ENCODE assay signal across 8 cellular contexts in genomic region chr1:1630191-1630964, GRCh38. TPM values are rescaled to one million over a fixed set of nuclear protein-coding genes. Genes with fewer than 3 reads are reported as not detected.
A peak's percentile ranks its signal among the peaks of the same experiment; 100 is the strongest.
DNase-seq lines count a peak whose midpoint lies in the region; ATAC-seq and TF ChIP-seq lines count a peak whose summit lies in the region.

No MANE protein-coding gene starts in this region.

- H3K4me1 ChIP-seq in H9 (ENCODE audit: insufficient read depth, low read length), result no peaks in the 10 kb centered on the region
- no peaks in the 10 kb centered on the region for H3K4me1 ChIP-seq in uterus

- no peak for ATAC-seq in GM18861 (IDR thresholded peaks at IDR 0.05; ENCODE audit: unreplicated experiment)

- peaks cover 12% of the 10 kb centered on the region for H3K27me3 Mint-ChIP-seq in H9 (ENCODE audit: low read depth)
- H3K27me3 Mint-ChIP-seq in activated T-cell treated with anti-CD3 and anti-CD28 coated beads, Interleukin-2, amount 50 U/mL, for 24 hours, result peaks cover 5% of the 10 kb centered on the region

- H3K79me1 ChIP-seq in H9 (ENCODE audit: insufficient read depth, low read depth, low read length, poor library complexity, severe bottlenecking), result no peaks in the 10 kb centered on the region

- no peak for TF ChIP-seq CTCF in H9 (conservative IDR thresholded peaks at IDR 0.05)
- TF ChIP-seq CTCF in fibroblast of the aortic adventitia (IDR thresholded peaks at IDR 0.05; ENCODE audit: insufficient read depth, low read length), result no peak
- TF ChIP-seq CTCF in uterus (IDR thresholded peaks at IDR 0.05), result no peak

- no peak overlapping the region; the same call in 1 of the 2 replicates for H3K14ac ChIP-seq in H9 (ENCODE audit: insufficient read depth, low read length)

- DNase-seq in D341Med (ENCODE audit: low spot score) (peak; percentile 83), H9 (peak; percentile 96), NCI-H2196 (lab: John Stamatoyannopoulos, UW; ENCODE audit: unreplicated experiment) (peak; percentile 92), fibroblast of the aortic adventitia (ENCODE audit: low read depth) (peak; percentile 25), putamen (ENCODE audit: low spot score) (peak; percentile 42), uterus (peak in 1 of 2 donors; percentile 77)
- peak; percentile 92 for DNase-seq in activated T-cell treated with anti-CD3 and anti-CD28 coated beads, Interleukin-2, amount 50 U/mL, for 24 hours

- H3K4me2 ChIP-seq in H9 (ENCODE audit: insufficient read depth, insufficient read length, low read length), result no peak overlapping the region

- no CpG with 5 or more reads among the region's 81 CpGs for WGBS in H9 (ENCODE audit: extremely low coverage, insufficient read length, low lambda C conversion rate)

- H3K27ac Mint-ChIP-seq in H9, result no peak overlapping the region
- peak overlapping the region; percentile 96 for H3K27ac Mint-ChIP-seq in activated T-cell treated with anti-CD3 and anti-CD28 coated beads, Interleukin-2, amount 50 U/mL, for 24 hours

- H3K36me3 ChIP-seq in uterus, result no peaks in the 10 kb centered on the region

- H4K91ac ChIP-seq in H9 (ENCODE audit: insufficient read length, low read depth, low read length), result no peak overlapping the region

- H3K56ac ChIP-seq in H9 (ENCODE audit: insufficient read length, low read depth, low read length), result no peak overlapping the region

- H3K4me3 Mint-ChIP-seq in H9, result peak overlapping the region; percentile 51 to 71
- peak overlapping the region; percentile 69 for H3K4me3 Mint-ChIP-seq in activated T-cell treated with anti-CD3 and anti-CD28 coated beads, Interleukin-2, amount 50 U/mL, for 24 hours

- H3K79me2 ChIP-seq in H9 (ENCODE audit: insufficient read depth, low read length), result no peaks in the 10 kb centered on the region

- H4K20me1 ChIP-seq in H9 (ENCODE audit: control insufficient read depth, insufficient read depth, insufficient read length), result no peaks in the 10 kb centered on the region

- intact Hi-C loops in uterus (cut with DNase I; ENCODE audit: low total_unique reads), result no loop called here

- H3K36me3 Mint-ChIP-seq in H9 (ENCODE audit: insufficient read depth in 1 of 3, low read depth in 3 of 3), result no peaks in the 10 kb centered on the region
- peaks cover 2% of the 10 kb centered on the region for H3K36me3 Mint-ChIP-seq in activated T-cell treated with anti-CD3 and anti-CD28 coated beads, Interleukin-2, amount 50 U/mL, for 24 hours (ENCODE audit: low read depth)

- no peak overlapping the region for H2BK5ac ChIP-seq in H9 (ENCODE audit: insufficient read length, low read length)

- no peak overlapping the region for H3K27ac ChIP-seq in H9 (ENCODE audit: insufficient read length, low read depth, low read length)
- peak overlapping the region; percentile 68 to 72 for H3K27ac ChIP-seq in uterus

- H2BK12ac ChIP-seq in H9 (ENCODE audit: insufficient read length, low read depth, low read length), result no peak overlapping the region

- H2BK120ac ChIP-seq in H9 (ENCODE audit: low read depth, low read length, poor library complexity, severe bottlenecking), result no peak overlapping the region

- no peak for TF ChIP-seq POLR2A in uterus (IDR thresholded peaks at IDR 0.05)

- H3K4ac ChIP-seq in H9 (ENCODE audit: low read depth, low read length), result no peak overlapping the region

- no peak overlapping the region for H3K18ac ChIP-seq in H9 (ENCODE audit: insufficient read length, low read depth, low read length)

- H3K4me3 ChIP-seq in fibroblast of the aortic adventitia (ENCODE audit: low read depth, low read length), result no peak overlapping the region
- H3K4me3 ChIP-seq in uterus, result peak overlapping the region in 1 of 2 donors; percentile 14

- H3K4me1 Mint-ChIP-seq in H9, result peaks cover 2% of the 10 kb centered on the region in 2 experiments; a peak in 2 of 4 replicates
- peaks cover 4% of the 10 kb centered on the region for H3K4me1 Mint-ChIP-seq in activated T-cell treated with anti-CD3 and anti-CD28 coated beads, Interleukin-2, amount 50 U/mL, for 24 hours (ENCODE audit: low read depth)

- no peak overlapping the region for H2BK15ac ChIP-seq in H9 (ENCODE audit: low read depth, low read length)

- no peak overlapping the region for H4K5ac ChIP-seq in H9 (ENCODE audit: insufficient read length, low read depth, low read length)

- no peak overlapping the region for H2AFZ ChIP-seq in H9 (ENCODE audit: low read length)

- peaks cover 7% of the 10 kb centered on the region for H3K23me2 ChIP-seq in H9 (ENCODE audit: insufficient read length, low read depth, low read length, poor library complexity, severe bottlenecking)

- H2AK5ac ChIP-seq in H9 (ENCODE audit: insufficient read length, low read length), result no peak overlapping the region

- no peaks in the 10 kb centered on the region for H3K9me3 Mint-ChIP-seq in H9
- H3K9me3 Mint-ChIP-seq in activated T-cell treated with anti-CD3 and anti-CD28 coated beads, Interleukin-2, amount 50 U/mL, for 24 hours, result no peaks in the 10 kb centered on the region

- no peaks in the 10 kb centered on the region for H3K9me3 ChIP-seq in H9 (ENCODE audit: control insufficient read depth, low read depth, low read length)
- no peaks in the 10 kb centered on the region for H3K9me3 ChIP-seq in uterus

- no peak overlapping the region for H3K9ac ChIP-seq in H9 (ENCODE audit: extremely low read depth, insufficient read length, low read length)

- H3K23ac ChIP-seq in H9 (ENCODE audit: insufficient read length, low read depth, low read length), result no peak overlapping the region

- H2BK20ac ChIP-seq in H9 (ENCODE audit: low read depth, low read length, poor library complexity, severe bottlenecking), result no peak overlapping the region

- H3T11ph ChIP-seq in H9 (ENCODE audit: low read length), result no peak overlapping the region

- H3K27me3 ChIP-seq in H9 (ENCODE audit: insufficient read depth, low read length) (no peaks in the 10 kb centered on the region; the same call in 1 of the 2 replicates), uterus (peaks cover 0 to 15% of the 10 kb centered on the region in 2 donors)

- H4K8ac ChIP-seq in H9 (replicated peaks; ENCODE audit: insufficient read length, low read depth, low read length), result no peak overlapping the region

RNA-seq across cellular contexts. Expression of gene MMP23B, which starts 1.6 kb away (rescaled TPM):
- total RNA-seq in H9 (2021) (12.5 and 13.7 TPM in 2 replicates), fibroblast of the aortic adventitia (ENCODE audit: low replicate concordance) (13.5 and 35.2 TPM in 2 replicates), uterus (10 to 100 TPM; 10.0 to 97.3 (median 43.7) TPM)

RNA-seq across cellular contexts. Expression of gene MIB2, which starts 15.1 kb away (rescaled TPM):
- total RNA-seq in H9 (2021) (77.8 and 78.9 TPM in 2 replicates), fibroblast of the aortic adventitia (ENCODE audit: low replicate concordance) (37.7 and 62.1 TPM in 2 replicates), uterus (10 to 100 TPM; 43.0 to 78.2 (median 57.6) TPM)

RNA-seq across cellular contexts. Expression of gene CDK11B, which starts 28.4 kb away (rescaled TPM):
- total RNA-seq in H9 (2021) (30.1 and 33.3 TPM in 2 replicates), fibroblast of the aortic adventitia (ENCODE audit: low replicate concordance) (10.5 and 21.6 TPM in 2 replicates), uterus (10 to 100 TPM in 2 of 4 donors, 1 to 10 TPM in 2; 6.8 to 28.5 (median 11.8) TPM)

RNA-seq across cellular contexts. Expression of gene FNDC10, which starts 30.4 kb away (rescaled TPM):
- 15.2 TPM in 2 replicates for total RNA-seq in H9 (2021)
- 4.5 and 5.9 TPM in 2 replicates for total RNA-seq in fibroblast of the aortic adventitia (ENCODE audit: low replicate concordance)
- total RNA-seq in uterus, result under 1 TPM in 2 of 4 donors, not detected in 2; 0.40 to 0.48 TPM

RNA-seq across cellular contexts. Expression of gene SSU72, which starts 55.7 kb away (rescaled TPM):
- total RNA-seq in H9 (2021), result 179 and 186 TPM in 2 replicates
- 42.8 and 78.2 TPM in 2 replicates for total RNA-seq in fibroblast of the aortic adventitia (ENCODE audit: low replicate concordance)
- total RNA-seq in uterus, result 100 to 1,000 TPM in 2 of 4 donors, 10 to 100 TPM in 2; 44.0 to 273 (median 78.4) TPM
